Comparison of ENCODE assay signal across 11 cellular contexts in genomic region chr1:105736349-105736748, GRCh38.
"Had no signal": no experiment of that assay in that cellular context is flagged by ENCODE, and none has a peak within 500 bp of the region (broad histone marks: within the 10 kb centered on the region; RNA-seq: fewer than 3 reads in every experiment).

No MANE protein-coding gene starts in this region.

- H3K4me3 ChIP-seq: GM23248, GM23338, HAP-1 had no signal

- H3K9ac ChIP-seq: GM23248 had no signal

- H3K27ac ChIP-seq: GM23248 had no signal

- DNase-seq: GM23248, GOT3, H7, H9, HCEC 1CT, HFFc6 had no signal

- ATAC-seq: GM23338, HCT116 had no signal

- H3K9me3 ChIP-seq: HAP-1 had no signal

- FAIRE-seq: H1, H54 had no signal

- H3K4me1 ChIP-seq: HAP-1 had no signal

- H3K4me2 ChIP-seq: GM23338 had no signal

- H3K36me3 ChIP-seq: HAP-1 had no signal

- H2AFZ ChIP-seq: GM23248, GM23338 had no signal
